In genomic region chr7:157016352-157017041, GRCh38 we compare ENCODE assay signal across 9 cellular contexts. TPM values are rescaled to one million over a fixed set of nuclear protein-coding genes. Genes with fewer than 3 reads are reported as not detected.
DNase-seq lines count a peak whose midpoint lies in the region; ATAC-seq and TF ChIP-seq lines count a peak whose summit lies in the region.
"Had no signal": no experiment of that assay in that cellular context is flagged by ENCODE, and none has a peak within 500 bp of the region (broad histone marks: within the 10 kb centered on the region; RNA-seq: fewer than 3 reads in every experiment).

No MANE protein-coding gene starts in this region.

- no peaks in the 10 kb centered on the region for H3K9me3 Mint-ChIP-seq in activated T-cell treated with anti-CD3 and anti-CD28 coated beads, Interleukin-2, amount 50 U/mL, for 72 hours
- H3K9me3 Mint-ChIP-seq in CD4-positive, alpha-beta T cell, result no peaks in the 10 kb centered on the region

- H3K27me3 ChIP-seq in ovary (no peaks in the 10 kb centered on the region), heart left ventricle (peaks cover 53 to 100% (median 96%) of the 10 kb centered on the region in 9 donors)
- peaks cover 96% of the 10 kb centered on the region for H3K27me3 ChIP-seq in CD4-positive, alpha-beta T cell (ENCODE audit: control insufficient read depth, insufficient read depth, low read length)

- peak; percentile 77 for DNase-seq in GM10248 (ENCODE audit: extremely low spot score)
- peak; percentile 59 to 64 for DNase-seq in activated T-cell treated with anti-CD3 and anti-CD28 coated beads, Interleukin-2, amount 50 U/mL, for 72 hours
- no peak for DNase-seq in ovary
- DNase-seq in heart left ventricle, result no peak
- DNase-seq in erythroblast (lab: John Stamatoyannopoulos, UW), result no peak
- no peak for DNase-seq in CD4-positive, alpha-beta T cell
- DNase-seq: SW 1271 had no signal

- H3K4me1 ChIP-seq in ovary (ENCODE audit: insufficient read depth) (peaks cover 1% of the 10 kb centered on the region), heart left ventricle (peaks cover 0 to 36% (median 7%) of the 10 kb centered on the region in 12 donors)

- peak; percentile 78 for ATAC-seq in HG03045 (IDR thresholded peaks at IDR 0.05; ENCODE audit: unreplicated experiment)
- peak; percentile 54 to 59 for ATAC-seq in activated T-cell treated with anti-CD3 and anti-CD28 coated beads, Interleukin-2, amount 50 U/mL, for 72 hours (replicated peaks in 1 of 2)
- no peak for ATAC-seq in heart left ventricle
- no peak for ATAC-seq in CD4-positive, alpha-beta T cell (ENCODE audit: poor library complexity)

- H3K27ac Mint-ChIP-seq in activated T-cell treated with anti-CD3 and anti-CD28 coated beads, Interleukin-2, amount 50 U/mL, for 72 hours, result no peak overlapping the region
- no peak overlapping the region for H3K27ac Mint-ChIP-seq in CD4-positive, alpha-beta T cell

- H3K9me3 ChIP-seq in ovary, result no peaks in the 10 kb centered on the region
- no peaks in the 10 kb centered on the region for H3K9me3 ChIP-seq in heart left ventricle
- no peaks in the 10 kb centered on the region for H3K9me3 ChIP-seq in CD4-positive, alpha-beta T cell (ENCODE audit: control insufficient read depth, low read length)

- POLR2A ChIA-PET in GM10248 (lab: Yijun Ruan, JAX), result no interaction called here
- POLR2A ChIA-PET in CD4-positive, alpha-beta T cell (lab: Charles Lee), result no interaction called here

- peak overlapping the region; percentile 18 to 43 for H3K4me3 Mint-ChIP-seq in activated T-cell treated with anti-CD3 and anti-CD28 coated beads, Interleukin-2, amount 50 U/mL, for 72 hours
- no peak overlapping the region for H3K4me3 Mint-ChIP-seq in CD4-positive, alpha-beta T cell

- H3K36me3 ChIP-seq in ovary, result no peaks in the 10 kb centered on the region
- H3K36me3 ChIP-seq in heart left ventricle, result no peaks in the 10 kb centered on the region

- H3K27ac ChIP-seq in ovary, result no peak overlapping the region
- no peak overlapping the region for H3K27ac ChIP-seq in heart left ventricle
- no peak overlapping the region for H3K27ac ChIP-seq in CD4-positive, alpha-beta T cell (ENCODE audit: low read depth, low read length)

- H3K4me1 Mint-ChIP-seq in activated T-cell treated with anti-CD3 and anti-CD28 coated beads, Interleukin-2, amount 50 U/mL, for 72 hours (ENCODE audit: low read depth), result peaks cover 43% of the 10 kb centered on the region
- H3K4me1 Mint-ChIP-seq in CD4-positive, alpha-beta T cell (ENCODE audit: low read depth), result peaks cover 33% of the 10 kb centered on the region

- CTCF ChIA-PET in GM10248 (lab: Yijun Ruan, JAX), result interaction anchor here (1.1 to 1.3 kb wide), 3 partner anchors 67 to 257 kb away, joined by 3 to 5 read pairs (median 3); no protein-coding TSS in a partner anchor
- CTCF ChIA-PET in CD4-positive, alpha-beta T cell (lab: Charles Lee), result interaction anchor here (0.5 kb wide), 1 partner anchor 132 kb away, joined by 3 read pairs; no protein-coding TSS in a partner anchor

- WGBS in ovary, 3 donors, result 4 to 6% (median 5%) methylated on average over 16 of the region's 16 CpGs
- WGBS in heart left ventricle, 4 donors, result 3 to 6% (median 4%) methylated on average over 10 to 16 of the region's 16 CpGs

- TF ChIP-seq POLR2A in GM19193 (IDR thresholded peaks at IDR 0.05; ENCODE audit: extremely low read depth, insufficient read depth, insufficient read length) (peak; percentile 5), ovary (IDR thresholded peaks at IDR 0.05) (no peak), heart left ventricle (IDR thresholded peaks at IDR 0.05) (no peak), erythroblast (IDR thresholded peaks at IDR 0.05; ENCODE audit: low read length) (no peak)

- intact Hi-C loops in ovary (cut with DNase I) (no loop called here), heart left ventricle (cut with DNase I) (no loop called here)
- intact Hi-C loops in CD4-positive, alpha-beta T cell (cut with DNase I, micrococcal nuclease), result no loop called here

- TF ChIP-seq CTCF in GM10248 (IDR thresholded peaks at IDR 0.05; ENCODE audit: control extremely low read depth, extremely low read depth, low read depth, missing control alignments), result no peak
- no peak for TF ChIP-seq CTCF in ovary (IDR thresholded peaks at IDR 0.05)
- TF ChIP-seq CTCF in heart left ventricle (IDR thresholded peaks at IDR 0.05), result no peak
- TF ChIP-seq CTCF in CD4-positive, alpha-beta T cell (IDR thresholded peaks at IDR 0.05), result no peak

- no peak for TF ChIP-seq EP300 in ovary (IDR thresholded peaks at IDR 0.05)

- no peaks in the 10 kb centered on the region for H3K36me3 Mint-ChIP-seq in activated T-cell treated with anti-CD3 and anti-CD28 coated beads, Interleukin-2, amount 50 U/mL, for 72 hours (ENCODE audit: insufficient read depth in 2 of 2)
- no peaks in the 10 kb centered on the region for H3K36me3 Mint-ChIP-seq in CD4-positive, alpha-beta T cell (ENCODE audit: low read depth)

- H3K4me3 ChIP-seq in ovary (no peak overlapping the region), heart left ventricle (no peak overlapping the region)

- peaks cover 72% of the 10 kb centered on the region for H3K27me3 Mint-ChIP-seq in activated T-cell treated with anti-CD3 and anti-CD28 coated beads, Interleukin-2, amount 50 U/mL, for 72 hours (ENCODE audit: low read depth)
- H3K27me3 Mint-ChIP-seq in CD4-positive, alpha-beta T cell, result peaks cover 84% of the 10 kb centered on the region

RNA-seq across cellular contexts. Expression of gene MNX1, which starts 6.0 kb away (rescaled TPM):
- under 1 TPM; 0.17 to 0.39 TPM for total RNA-seq in activated T-cell treated with anti-CD3 and anti-CD28 coated beads, Interleukin-2, amount 50 U/mL, for 72 hours
- not detected for total RNA-seq in ovary
- not detected for polyA plus RNA-seq in ovary
- total RNA-seq in heart left ventricle, result not detected
- polyA plus RNA-seq in heart left ventricle, result not detected
- under 1 TPM in 1 of 2 experiments, not detected in 1; 0.14 TPM for total RNA-seq in CD4-positive, alpha-beta T cell

Comparison
In these comparisons a context has a peak if more than half of its experiments do, and no peak if none do; other contexts are left out.
1. DNase-seq: peak in GM10248 (single experiment) and activated T-cell treated with anti-CD3 and anti-CD28 coated beads, Interleukin-2, amount 50 U/mL, for 72 hours (2 of 2); none in ovary (0 of 5), heart left ventricle (0 of 5), erythroblast (0 of 2) and CD4-positive, alpha-beta T cell (0 of 10).
2. ATAC-seq: peak in HG03045 (single experiment) and activated T-cell treated with anti-CD3 and anti-CD28 coated beads, Interleukin-2, amount 50 U/mL, for 72 hours (2 of 2); none in heart left ventricle (0 of 4) and CD4-positive, alpha-beta T cell (single experiment).